In the genomic region with DNA sequence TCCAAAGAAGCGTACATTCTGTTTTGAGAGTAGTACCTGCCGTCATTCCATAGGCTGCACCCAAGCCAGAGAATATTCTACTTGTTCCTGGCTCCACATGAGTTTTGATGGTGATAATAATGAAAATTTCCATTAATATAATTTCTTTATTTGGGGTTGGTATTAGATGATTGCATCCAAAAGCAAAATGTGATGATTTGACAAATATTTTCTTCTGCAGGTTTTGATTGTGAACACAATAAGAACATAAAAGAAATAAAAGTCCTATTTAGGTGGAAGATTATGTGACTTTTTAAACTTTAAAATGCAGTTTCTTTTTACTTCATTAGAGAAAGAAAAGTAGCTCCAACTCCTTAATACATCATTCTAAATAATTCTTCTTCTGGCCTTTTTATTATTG, we compare ENCODE assay signal across 17 cellular contexts.
DNase-seq lines count a peak whose midpoint lies in the region; ATAC-seq, FAIRE-seq and TF ChIP-seq lines count a peak whose summit lies in the region.
"Had no signal": no experiment of that assay in that cellular context is flagged by ENCODE, and none has a peak within 500 bp of the region (broad histone marks: within the 10 kb centered on the region; RNA-seq: fewer than 3 reads in every experiment).

No MANE protein-coding gene starts in this region.

- H2AFZ ChIP-seq in HepG2 (ENCODE audit: low read length): no peak overlapping the region

- TF ChIP-seq POLR2A in HepG2 (IDR thresholded peaks at IDR 0.05; ENCODE audit: insufficient read depth in 1 of 2, low read depth in 2 of 2, low read length in 2 of 2): no peak
- no peak for TF ChIP-seq POLR2A in right lobe of liver (IDR thresholded peaks at IDR 0.05)
- no peak for TF ChIP-seq POLR2A in gastroesophageal sphincter (IDR thresholded peaks at IDR 0.05)
- TF ChIP-seq POLR2A in sigmoid colon (IDR thresholded peaks at IDR 0.05): no peak

- in situ Hi-C loops in HepG2 (cut with HindIII; ENCODE audit: extremely low pct_ligation_motif_present, low pct_unique_long_range_greater_than_20kb): no loop called here

- no peak for TF ChIP-seq CTCF in HepG2 (CRISPR knock-in tag; IDR thresholded peaks at IDR 0.05)
- TF ChIP-seq CTCF in right lobe of liver (IDR thresholded peaks at IDR 0.05): no peak
- TF ChIP-seq CTCF in gastroesophageal sphincter (IDR thresholded peaks at IDR 0.05): no peak
- TF ChIP-seq CTCF in sigmoid colon (IDR thresholded peaks at IDR 0.05): no peak

- ATAC-seq in HepG2: no peak
- ATAC-seq in right lobe of liver: no peak
- no peak for ATAC-seq in gastroesophageal sphincter
- ATAC-seq in natural killer cell treated with Interleukin-12 subunit alpha and Interleukin-12 subunit beta and Interleukin-15 and Interleukin-18, amount 100 ng/mL, for 72 hours: no peak
- ATAC-seq: HCT116 had no signal

- CTCF ChIA-PET in HepG2 (lab: Yijun Ruan, JAX; ENCODE audit: low intra/inter-chr PET ratio, low total read pairs): no interaction called here

- H3K27me3 ChIP-seq in HepG2 (ENCODE audit: control insufficient read depth in 1 of 2, insufficient read depth in 2 of 2, low read length in 2 of 2): no peaks in the 10 kb centered on the region
- H3K27me3 ChIP-seq in right lobe of liver: no peaks in the 10 kb centered on the region
- H3K27me3 ChIP-seq in gastroesophageal sphincter: no peaks in the 10 kb centered on the region
- H3K27me3 ChIP-seq in sigmoid colon: no peaks in the 10 kb centered on the region
- H3K27me3 ChIP-seq: BLaER1 had no signal

- no peak overlapping the region for H3K27ac ChIP-seq in HepG2 (ENCODE audit: extremely low read length, insufficient read depth, low read length)
- H3K27ac ChIP-seq in right lobe of liver: no peak overlapping the region
- H3K27ac ChIP-seq in gastroesophageal sphincter: peak overlapping the region; percentile 76 to 87 (median 82)
- peak overlapping the region; percentile 63 to 83 (median 75) for H3K27ac ChIP-seq in sigmoid colon
- H3K27ac ChIP-seq: 22Rv1, BLaER1 had no signal

- BruUV-seq in HepG2 (replicated peaks; lab: Mats Ljungman, UMichigan): no TSS peak

- no peaks in the 10 kb centered on the region for H3K36me3 Mint-ChIP-seq in natural killer cell treated with Interleukin-12 subunit alpha and Interleukin-12 subunit beta and Interleukin-15 and Interleukin-18, amount 100 ng/mL, for 72 hours
- H3K36me3 Mint-ChIP-seq: CD14-positive monocyte had no signal

- POLR2A ChIA-PET in HepG2 (lab: Yijun Ruan, JAX): no interaction called here

- FAIRE-seq in HepG2 (lab: Jason Lieb, UNC): no peak

- no peaks in the 10 kb centered on the region for H3K79me2 ChIP-seq in HepG2 (ENCODE audit: insufficient read depth, low read length)

- H3K4me3 Mint-ChIP-seq in natural killer cell treated with Interleukin-12 subunit alpha and Interleukin-12 subunit beta and Interleukin-15 and Interleukin-18, amount 100 ng/mL, for 72 hours: no peak overlapping the region
- H3K4me3 Mint-ChIP-seq: CD4-positive, alpha-beta memory T cell; HFFc6 had no signal

- WGBS in HepG2 (ENCODE audit: low lambda C conversion rate): 26% methylated on average over 2 of the region's 2 CpGs
- WGBS in right lobe of liver (ENCODE audit: insufficient coverage, low coverage, low lambda C conversion rate, missing lambda C conversion rate): 86% methylated on average over 2 of the region's 2 CpGs
- WGBS in gastroesophageal sphincter (ENCODE audit: low coverage in 1 of 2), 2 donors: 62 to 65% methylated on average over 2 of the region's 2 CpGs
- WGBS in sigmoid colon, 2 donors: 95 to 97% methylated on average over 2 of the region's 2 CpGs

- no peaks in the 10 kb centered on the region for H3K9me3 ChIP-seq in HepG2 (ENCODE audit: low read length)
- H3K9me3 ChIP-seq in right lobe of liver: no peaks in the 10 kb centered on the region
- H3K9me3 ChIP-seq in gastroesophageal sphincter: no peaks in the 10 kb centered on the region
- no peaks in the 10 kb centered on the region for H3K9me3 ChIP-seq in sigmoid colon
- H3K9me3 ChIP-seq: BLaER1 had no signal

- no peak overlapping the region for H3K4me3 ChIP-seq in HepG2 (replicated peaks in 1 of 3; ENCODE audit: insufficient read depth in 1 of 3, low read depth in 2 of 3, low read length in 3 of 3)
- H3K4me3 ChIP-seq in right lobe of liver: no peak overlapping the region
- no peak overlapping the region for H3K4me3 ChIP-seq in gastroesophageal sphincter
- H3K4me3 ChIP-seq in sigmoid colon: no peak overlapping the region
- H3K4me3 ChIP-seq: BLaER1 had no signal

- no peak for DNase-seq in HepG2 (ENCODE audit: low spot score)
- DNase-seq in right lobe of liver: no peak
- DNase-seq in sigmoid colon: no peak
- DNase-seq in natural killer cell treated with Interleukin-12 subunit alpha and Interleukin-12 subunit beta and Interleukin-15 and Interleukin-18, amount 100 ng/mL, for 72 hours (ENCODE audit: low spot score): no peak
- no peak for DNase-seq in HT-29 (ENCODE audit: low spot score)
- no peak for DNase-seq in activated T-cell treated with anti-CD3 and anti-CD28 coated beads, Interleukin-2, amount 50 U/mL, for 1 hour
- DNase-seq: CD4-positive, alpha-beta memory T cell; DMS79 treated with DMSO at 0.1 percent for 48 hours; GF-D8; GOT3; H7; HFFc6 had no signal

- H3K36me3 ChIP-seq in HepG2 (replicated peaks in 1 of 2; ENCODE audit: control insufficient read depth in 1 of 2, insufficient read depth in 2 of 2, low read length in 2 of 2): no peaks in the 10 kb centered on the region
- no peaks in the 10 kb centered on the region for H3K36me3 ChIP-seq in right lobe of liver
- H3K36me3 ChIP-seq in gastroesophageal sphincter: no peaks in the 10 kb centered on the region
- no peaks in the 10 kb centered on the region for H3K36me3 ChIP-seq in sigmoid colon
- H3K36me3 ChIP-seq: BLaER1 had no signal

- H4K20me1 ChIP-seq in HepG2 (ENCODE audit: insufficient read depth, low read length): no peaks in the 10 kb centered on the region
- H4K20me1 ChIP-seq: BLaER1 had no signal

- H3K27me3 Mint-ChIP-seq in natural killer cell treated with Interleukin-12 subunit alpha and Interleukin-12 subunit beta and Interleukin-15 and Interleukin-18, amount 100 ng/mL, for 72 hours: peaks cover 0 to 4% of the 10 kb centered on the region in 2 donors

- no peak overlapping the region for H3K4me2 ChIP-seq in HepG2 (ENCODE audit: low read depth, low read length)
- H3K4me2 ChIP-seq: BLaER1 had no signal

- H3K9ac ChIP-seq in HepG2 (ENCODE audit: insufficient read depth, low read depth, low read length): no peak overlapping the region
- H3K9ac ChIP-seq: BLaER1 had no signal

- H3K4me1 Mint-ChIP-seq in natural killer cell treated with Interleukin-12 subunit alpha and Interleukin-12 subunit beta and Interleukin-15 and Interleukin-18, amount 100 ng/mL, for 72 hours (ENCODE audit: low read depth in 2 of 2): peaks cover 0 to 8% of the 10 kb centered on the region in 2 donors

- TF ChIP-seq RAD21 in HepG2 (CRISPR knock-in tag; IDR thresholded peaks at IDR 0.05): no peak

- H3K9me3 Mint-ChIP-seq in natural killer cell treated with Interleukin-12 subunit alpha and Interleukin-12 subunit beta and Interleukin-15 and Interleukin-18, amount 100 ng/mL, for 72 hours: no peaks in the 10 kb centered on the region
- H3K9me3 Mint-ChIP-seq: CD4-positive, alpha-beta memory T cell had no signal

- no peaks in the 10 kb centered on the region for H3K4me1 ChIP-seq in HepG2 (ENCODE audit: insufficient read depth, low read length)
- no peaks in the 10 kb centered on the region for H3K4me1 ChIP-seq in right lobe of liver
- H3K4me1 ChIP-seq in gastroesophageal sphincter: peaks cover 3 to 51% (median 14%) of the 10 kb centered on the region in 3 donors
- peaks cover 0 to 49% (median 32%) of the 10 kb centered on the region in 4 donors for H3K4me1 ChIP-seq in sigmoid colon

- no peak overlapping the region for H3K27ac Mint-ChIP-seq in natural killer cell treated with Interleukin-12 subunit alpha and Interleukin-12 subunit beta and Interleukin-15 and Interleukin-18, amount 100 ng/mL, for 72 hours
- H3K27ac Mint-ChIP-seq: HFFc6 had no signal

- TF ChIP-seq EP300 in HepG2 (IDR thresholded peaks at IDR 0.05; ENCODE audit: low read depth in 2 of 2, low read length in 2 of 2) (no peak), HepG2 (CRISPR knock-in tag; IDR thresholded peaks at IDR 0.05; ENCODE audit: borderline replicate concordance) (no peak), gastroesophageal sphincter (IDR thresholded peaks at IDR 0.05) (no peak), sigmoid colon (IDR thresholded peaks at IDR 0.05) (no peak)

- intact Hi-C loops in HepG2 (cut with micrococcal nuclease; ENCODE audit: unreplicated experiment): no loop called here
- intact Hi-C loops in right lobe of liver (cut with DNase I): no loop called here
- intact Hi-C loops in sigmoid colon (cut with DNase I): no loop called here

TF ChIP-seq in HepG2, 621 proteins besides CTCF, POLR2A, EP300 and RAD21:
- TF ChIP-seq MAFK (conservative IDR thresholded peaks at IDR 0.05 in 1 of 2, IDR thresholded peaks at IDR 0.05 in 1 of 2; ENCODE audit: low read length in 2 of 2) (peak; percentile 72 to 84), ZNF121 (CRISPR knock-in tag; IDR thresholded peaks at IDR 0.05) (no peak), ATF7 (IDR thresholded peaks at IDR 0.05) (no peak), ATF7 (CRISPR knock-in tag; IDR thresholded peaks at IDR 0.05) (no peak), MAFF (IDR thresholded peaks at IDR 0.05; ENCODE audit: low read depth, low read length) (peak; percentile 72)
TF ChIP-seq in HepG2: peak in this region for 2.

Comparison
In these comparisons a context has a peak if more than half of its experiments do, and no peak if none do; other contexts are left out.
1. H3K27ac ChIP-seq: peak in gastroesophageal sphincter (4 of 4) and sigmoid colon (4 of 4); none in HepG2 (single experiment) and right lobe of liver (0 of 3).